8 cellular contexts compared by ENCODE assay signal in the genomic region with DNA sequence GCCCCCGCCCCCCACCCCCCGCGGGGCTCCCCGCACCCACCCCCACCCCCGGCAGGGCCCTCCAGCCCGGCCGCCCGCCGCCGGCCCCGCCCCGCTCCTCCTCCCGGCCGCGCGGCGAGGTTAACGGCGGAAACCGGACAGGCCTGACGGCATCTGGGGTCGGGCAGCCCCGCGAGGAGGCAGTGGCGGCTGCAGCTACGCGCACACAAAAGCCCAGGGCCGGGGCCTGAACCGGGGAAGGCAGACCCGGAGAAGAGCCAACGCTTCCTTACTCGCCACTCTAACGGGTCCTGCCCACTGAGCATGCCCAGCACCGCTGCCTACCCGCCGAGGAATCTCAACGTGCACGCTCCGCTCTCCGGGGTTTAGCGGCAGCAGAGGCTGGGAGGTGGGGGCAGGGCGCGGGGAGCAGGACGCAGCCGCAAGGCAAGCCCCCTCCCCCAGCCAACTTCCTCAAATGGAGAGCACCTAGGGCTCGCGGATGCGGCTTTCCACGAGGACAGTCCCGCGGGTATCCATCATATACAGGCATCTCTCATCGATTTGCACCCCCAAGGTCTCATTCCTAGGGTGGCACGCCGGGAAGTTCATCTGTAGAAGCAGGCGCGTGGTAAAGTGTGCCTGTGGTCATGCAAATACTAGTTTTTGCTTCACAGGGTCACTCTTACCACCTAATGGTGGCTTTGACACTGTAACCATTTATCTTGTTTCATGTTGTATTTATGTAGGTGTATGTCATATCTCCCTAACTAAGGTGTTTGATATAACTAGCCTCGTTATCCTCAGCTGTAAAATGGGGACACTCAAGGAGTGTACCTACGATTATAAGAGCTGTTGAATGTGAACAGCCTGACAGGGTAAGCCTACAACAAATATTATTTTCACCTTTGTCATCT. TPM values are rescaled to one million over a fixed set of nuclear protein-coding genes. Genes with fewer than 3 reads are reported as not detected.
DNase-seq lines count a peak whose midpoint lies in the region; ATAC-seq and TF ChIP-seq lines count a peak whose summit lies in the region.

MEMO1 (minus strand) TSS at position 339 of the 896 bp plus-strand sequence. CDS start 761 bp downstream, outside the sequence.

- H3K27ac ChIP-seq in colonic mucosa (peak within 1 kb of the TSS; percentile 95), layer of hippocampus (ENCODE audit: low read depth, low read length) (peak within 1 kb of the TSS; percentile 94)

- H3K27me3 ChIP-seq in colonic mucosa: no peaks in the 10 kb centered on the region
- H3K27me3 ChIP-seq in layer of hippocampus (ENCODE audit: control insufficient read depth, insufficient read depth, low read length): no peaks in the 10 kb centered on the region

- DNase-seq in C1 segment of cervical spinal cord (lab: John Stamatoyannopoulos, UW): peak; percentile 24 to 95 (median 86)
- DNase-seq in NCI-H526 (lab: John Stamatoyannopoulos, UW): peak; percentile 95 to 99
- DNase-seq in activated CD4-positive, alpha-beta T cell treated with anti-CD3 and anti-CD28 coated beads for 48 hours: peak; percentile 96
- peak; percentile 95 for DNase-seq in colonic mucosa
- DNase-seq in stimulated activated CD4-positive, alpha-beta T cell treated with anti-CD3 and anti-CD28 coated beads, Interleukin-1b, Interleukin-23, amount 100 ng/mL, for 24 hours (ENCODE audit: low read depth in 4 of 4, low spot score in 1 of 4): peak; percentile 83 to 95 (median 88)

- no peaks in the 10 kb centered on the region for H3K9me3 ChIP-seq in colonic mucosa

- intact Hi-C loops in colonic mucosa (cut with DNase I): no loop called here

- peaks cover 4% of the 10 kb centered on the region for H3K4me1 ChIP-seq in colonic mucosa

- peak within 1 kb of the TSS; percentile 62 for H3K4me3 ChIP-seq in colonic mucosa

- H3K9ac ChIP-seq in colonic mucosa (ENCODE audit: low read depth in 2 of 2, low read length in 2 of 2): peak within 1 kb of the TSS; percentile 91 to 94

- ATAC-seq in GM19328 (IDR thresholded peaks at IDR 0.05; ENCODE audit: unreplicated experiment) (peak; percentile 51), HG03469 (IDR thresholded peaks at IDR 0.05; ENCODE audit: unreplicated experiment) (peak; percentile 37)

- no peak for TF ChIP-seq CTCF in colonic mucosa (IDR thresholded peaks at IDR 0.05)

- no peaks in the 10 kb centered on the region for H3K36me3 ChIP-seq in colonic mucosa

RNA-seq across cellular contexts. Expression of gene MEMO1, which starts in this region (rescaled TPM):
- total RNA-seq in colonic mucosa: 10 to 100 TPM; 31.5 to 38.8 TPM

Comparison
In these comparisons a context has a peak if more than half of its experiments do, and no peak if none do; other contexts are left out.
1. Peak in every context shown above with its lines: DNase-seq, ATAC-seq, H3K4me3 ChIP-seq and H3K27ac ChIP-seq.